Comparison of ENCODE assay signal across 9 cellular contexts in the genomic region with DNA sequence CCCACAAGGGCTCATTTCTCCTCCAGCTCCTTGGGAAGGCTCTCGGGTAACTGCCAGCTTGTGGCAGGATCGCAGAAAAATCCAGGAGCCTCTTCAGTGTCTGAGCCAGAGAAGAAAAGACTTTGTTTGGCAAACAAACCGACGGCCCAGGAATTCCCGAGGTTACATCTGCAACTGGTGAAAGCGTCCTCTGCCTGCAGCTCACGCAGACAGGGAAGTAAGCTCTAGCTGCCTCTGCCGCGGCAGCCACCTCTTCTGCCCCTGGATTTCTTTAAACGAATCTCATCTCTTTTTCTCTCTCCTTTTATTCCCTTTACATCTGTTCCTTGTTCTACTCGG. TPM values are rescaled to one million over a fixed set of nuclear protein-coding genes. Genes with fewer than 3 reads are reported as not detected.
DNase-seq lines count a peak whose midpoint lies in the region; ATAC-seq, FAIRE-seq and TF ChIP-seq lines count a peak whose summit lies in the region.
"Had no signal": no experiment of that assay in that cellular context is flagged by ENCODE, and none has a peak within 500 bp of the region (broad histone marks: within the 10 kb centered on the region; RNA-seq: fewer than 3 reads in every experiment).

No MANE protein-coding gene starts in this region.

- no peak overlapping the region for H3K27ac ChIP-seq in thyroid gland

- no peak overlapping the region for H3K27ac Mint-ChIP-seq in IgD-negative memory B cell

- peak; percentile 24 for ATAC-seq in GM21423 (IDR thresholded peaks at IDR 0.05; ENCODE audit: unreplicated experiment)

- peaks cover 11 to 25% of the 10 kb centered on the region in 2 donors for H3K4me1 ChIP-seq in thyroid gland

- in situ Hi-C loops in astrocyte of the spinal cord (cut with HindIII; ENCODE audit: low sequenced_read_pairs): no loop called here

- no peak for FAIRE-seq in D721Med (lab: Jason Lieb, UNC)

- peaks cover 8% of the 10 kb centered on the region for H3K27me3 ChIP-seq in thyroid gland

- TF ChIP-seq CTCF in astrocyte of the spinal cord (IDR thresholded peaks at IDR 0.05; ENCODE audit: low read depth, low read length) (no peak), thyroid gland (IDR thresholded peaks at IDR 0.05) (no peak), D721Med (IDR thresholded peaks at IDR 0.05; ENCODE audit: insufficient read depth, missing control alignments) (no peak)

- WGBS in thyroid gland, 2 donors: 0 to 1% methylated on average over 10 to 11 of the region's 11 CpGs

- no peaks in the 10 kb centered on the region for H3K9me3 ChIP-seq in thyroid gland

- intact Hi-C loops in thyroid gland (cut with DNase I): loop anchor here (10.0 kb wide), 1 partner anchor 77 kb away; no protein-coding TSS in a partner anchor

- no peaks in the 10 kb centered on the region for H3K36me3 Mint-ChIP-seq in IgD-negative memory B cell

- no peaks in the 10 kb centered on the region for H3K9me3 Mint-ChIP-seq in IgD-negative memory B cell

- no peak for TF ChIP-seq POLR2A in thyroid gland (IDR thresholded peaks at IDR 0.05)

- H3K4me3 Mint-ChIP-seq in IgD-negative memory B cell: peak overlapping the region; percentile 81 to 93 (median 89)

- DNase-seq in GM03348 (ENCODE audit: low spot score) (peak; percentile 48), astrocyte of the spinal cord (ENCODE audit: low read depth, low spot score) (peak; percentile 31), left kidney (ENCODE audit: low read depth, low spot score) (peak; percentile 74), thyroid gland (peak; percentile 15 to 16), GM19238 (ENCODE audit: insufficient read length, low spot score) (no peak), D721Med (ENCODE audit: insufficient read length, low spot score) (no peak)

- H3K27me3 Mint-ChIP-seq in IgD-negative memory B cell: peaks cover 42% of the 10 kb centered on the region

- H3K4me1 Mint-ChIP-seq in IgD-negative memory B cell: peaks cover 0 to 16% (median 12%) of the 10 kb centered on the region in 3 donors

- H3K4me3 ChIP-seq in astrocyte of the spinal cord (ENCODE audit: low read depth, low read length) (peak overlapping the region; percentile 13), thyroid gland (replicated peaks in 1 of 3) (peak overlapping the region in 1 of 3 donors; percentile 21)

- no peaks in the 10 kb centered on the region for H3K36me3 ChIP-seq in thyroid gland

RNA-seq across cellular contexts. Expression of a gene that starts 0.3 kb away (rescaled TPM):
- polyA plus RNA-seq in IgD-negative memory B cell: 0.01 TPM
- total RNA-seq in thyroid gland: 1 to 10 TPM in 1 of 4 donors, under 1 TPM in 3; 0.40 to 1.4 (median 0.61) TPM
- total RNA-seq: T-helper 1 cell treated with Interleukin-12 subunit alpha and Interleukin-12 subunit beta and Interleukin-4 antibody, amounts not matched to agents 30 ng/mL and 1 ng/mL, for 36 hours had no signal

RNA-seq across cellular contexts. Expression of a gene that starts 58.9 kb away (rescaled TPM):
- 64.2 TPM for polyA plus RNA-seq in IgD-negative memory B cell
- 10 to 100 TPM; 50.3 to 69.9 (median 63.5) TPM for total RNA-seq in thyroid gland

Comparison
In these comparisons a context has a peak if more than half of its experiments do, and no peak if none do; other contexts are left out.
1. DNase-seq: peak in GM03348 (single experiment), astrocyte of the spinal cord (single experiment), left kidney (single experiment) and thyroid gland (2 of 2); none in GM19238 (single experiment) and D721Med (single experiment).